9 cellular contexts compared by ENCODE assay signal in genomic region chr13:99282264-99283231, GRCh38. TPM values are rescaled to one million over a fixed set of nuclear protein-coding genes. Genes with fewer than 3 reads are reported as not detected.
DNase-seq lines count a peak whose midpoint lies in the region; ATAC-seq, FAIRE-seq and TF ChIP-seq lines count a peak whose summit lies in the region.
"Had no signal": no experiment of that assay in that cellular context is flagged by ENCODE, and none has a peak within 500 bp of the region (broad histone marks: within the 10 kb centered on the region; RNA-seq: fewer than 3 reads in every experiment).

No MANE protein-coding gene starts in this region.

- no peaks in the 10 kb centered on the region for H3K9me3 Mint-ChIP-seq in IgD-negative memory B cell

- H3K4me3 Mint-ChIP-seq in IgD-negative memory B cell, result peak overlapping the region; percentile 53 to 90 (median 86)

- peak overlapping the region; percentile 60 to 92 for H3K27ac ChIP-seq in left lung
- H3K27ac ChIP-seq: cardiac muscle cell had no signal

- H3K4me3 ChIP-seq in GM12865 (ENCODE audit: low read depth, low read length) (no peak overlapping the region), left lung (no peak overlapping the region)
- H3K4me3 ChIP-seq: cardiac muscle cell had no signal

- peaks cover 17 to 74% of the 10 kb centered on the region in 2 donors for H3K4me1 ChIP-seq in left lung

- H3K4me1 Mint-ChIP-seq in IgD-negative memory B cell, result peaks cover 61 to 80% (median 68%) of the 10 kb centered on the region in 3 donors

- no peaks in the 10 kb centered on the region for H3K27me3 ChIP-seq in left lung
- H3K27me3 ChIP-seq: cardiac muscle cell had no signal

- no peak for TF ChIP-seq CTCF in GM12865 (IDR thresholded peaks at IDR 0.05; ENCODE audit: insufficient read depth, low read depth, low read length, missing control alignments)
- TF ChIP-seq CTCF in left lung (IDR thresholded peaks at IDR 0.05), result no peak

- peaks cover 9% of the 10 kb centered on the region for H3K36me3 Mint-ChIP-seq in IgD-negative memory B cell

- H3K36me3 ChIP-seq in left lung, result no peaks in the 10 kb centered on the region
- H3K36me3 ChIP-seq: cardiac muscle cell had no signal

- intact Hi-C loops in left lung (cut with DNase I), result no loop called here

- DNase-seq in GM12865 (ENCODE audit: low read depth), result peak; percentile 54
- DNase-seq in left lung, result no peak
- DNase-seq in stimulated activated CD4-positive, alpha-beta T cell treated with anti-CD3 and anti-CD28 coated beads, Interleukin-15, amount 100 ng/mL, for 24 hours, result no peak
- no peak for DNase-seq in anterior cingulate cortex (lab: John Stamatoyannopoulos, UW)
- DNase-seq in A172 (ENCODE audit: low spot score), result no peak
- DNase-seq in urothelium cell line (ENCODE audit: low spot score), result no peak

- no peaks in the 10 kb centered on the region for H3K9me3 ChIP-seq in left lung

- peak overlapping the region; percentile 94 to 98 (median 97) for H3K27ac Mint-ChIP-seq in IgD-negative memory B cell

- FAIRE-seq in urothelium cell line (lab: Jason Lieb, UNC), result no peak

- peaks cover 2% of the 10 kb centered on the region for H3K27me3 Mint-ChIP-seq in IgD-negative memory B cell

- peak; percentile 57 for ATAC-seq in GM21526 (IDR thresholded peaks at IDR 0.05; ENCODE audit: low FRiP score, unreplicated experiment)
- ATAC-seq in left lung, result no peak

RNA-seq across cellular contexts. Expression of gene GPR18, which starts 24.4 kb away (rescaled TPM):
- polyA plus RNA-seq in IgD-negative memory B cell, result 58.6 TPM
- total RNA-seq in left lung, result under 1 TPM; 0.17 to 0.55 TPM
- not detected in 2 replicates for total RNA-seq in A172 (2014; rRNA removed; shearing (Covaris generic))
- total RNA-seq: cardiac muscle cell had no signal

RNA-seq across cellular contexts. Expression of gene GPR183, which starts 24.7 kb away (rescaled TPM):
- polyA plus RNA-seq in IgD-negative memory B cell, result 494 TPM
- total RNA-seq in left lung, result 10 to 100 TPM in 1 of 2 donors, 1 to 10 TPM in 1; 7.4 to 10.9 TPM
- not detected in 2 replicates for total RNA-seq in A172 (2014; rRNA removed; shearing (Covaris generic))
